In the genomic region with DNA sequence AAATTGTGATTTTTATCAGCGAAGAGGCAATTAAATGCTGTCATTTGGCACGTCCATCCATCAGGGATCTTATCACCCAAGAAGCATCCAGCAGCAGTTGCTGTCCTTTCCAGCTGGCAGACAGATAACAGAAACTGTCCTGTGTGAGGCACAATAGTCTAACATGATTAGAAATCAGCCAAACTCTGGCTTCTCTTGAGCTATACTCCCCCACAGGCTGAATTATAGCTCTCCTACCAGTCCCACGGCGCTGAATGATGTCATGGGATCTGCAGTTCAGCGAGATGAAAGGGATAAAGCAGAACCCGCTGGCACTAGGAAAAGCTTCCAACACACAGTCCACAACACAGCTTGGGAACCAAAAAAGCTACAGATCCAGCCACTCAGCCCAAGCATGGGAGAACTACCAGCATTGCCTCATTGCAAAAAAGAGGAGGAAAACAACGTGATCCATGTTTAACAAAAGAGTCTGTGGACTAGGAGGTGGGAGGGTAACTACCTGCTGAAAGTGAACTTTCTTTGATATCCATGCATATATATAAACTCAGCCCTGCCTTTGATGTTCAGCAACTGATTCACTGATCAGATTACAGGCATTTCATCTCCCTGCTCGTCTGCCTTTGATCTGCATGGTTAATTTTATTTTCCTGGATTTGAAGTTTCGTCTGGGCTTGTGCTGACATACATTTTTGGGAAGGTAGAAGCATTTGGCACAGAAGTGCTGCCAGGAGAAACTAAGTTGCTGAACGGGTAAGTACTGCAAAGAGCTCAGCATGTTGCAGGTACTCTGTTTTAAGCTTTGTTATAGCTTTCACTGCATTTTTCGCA, we compare ENCODE assay signal across 8 cellular contexts. TPM values are rescaled to one million over a fixed set of nuclear protein-coding genes. Genes with fewer than 3 reads are reported as not detected.
DNase-seq lines count a peak whose midpoint lies in the region; ATAC-seq, FAIRE-seq and TF ChIP-seq lines count a peak whose summit lies in the region.

A gene with protein sequence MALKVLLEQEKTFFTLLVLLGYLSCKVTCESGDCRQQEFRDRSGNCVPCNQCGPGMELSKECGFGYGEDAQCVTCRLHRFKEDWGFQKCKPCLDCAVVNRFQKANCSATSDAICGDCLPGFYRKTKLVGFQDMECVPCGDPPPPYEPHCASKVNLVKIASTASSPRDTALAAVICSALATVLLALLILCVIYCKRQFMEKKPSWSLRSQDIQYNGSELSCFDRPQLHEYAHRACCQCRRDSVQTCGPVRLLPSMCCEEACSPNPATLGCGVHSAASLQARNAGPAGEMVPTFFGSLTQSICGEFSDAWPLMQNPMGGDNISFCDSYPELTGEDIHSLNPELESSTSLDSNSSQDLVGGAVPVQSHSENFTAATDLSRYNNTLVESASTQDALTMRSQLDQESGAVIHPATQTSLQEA (plus strand): TSS at position 314 of the 828 bp plus-strand sequence. CDS start 19,772 bp downstream, outside the sequence.

- no peaks in the 10 kb centered on the region for H3K27me3 ChIP-seq in prostate gland (replicated peaks; ENCODE audit: insufficient read depth)

- ATAC-seq in natural killer cell treated with Interleukin-12 subunit alpha and Interleukin-12 subunit beta and Interleukin-15 and Interleukin-18, amount 100 ng/mL, for 72 hours, result no peak
- no peak for ATAC-seq in HG02642 (IDR thresholded peaks at IDR 0.05; ENCODE audit: poor library complexity, unreplicated experiment)

- no peak for TF ChIP-seq POLR2A in prostate gland (IDR thresholded peaks at IDR 0.05)

- H3K27ac ChIP-seq in prostate gland, result peak within 1 kb of the TSS; percentile 45 to 68

- no peaks in the 10 kb centered on the region for H3K9me3 Mint-ChIP-seq in activated CD4-positive, alpha-beta T cell treated with anti-CD3 and anti-CD28 coated beads, Interleukin-2, amount 10 ng/mL, durations not matched to agents 24 days and 14 days
- H3K9me3 Mint-ChIP-seq in natural killer cell treated with Interleukin-12 subunit alpha and Interleukin-12 subunit beta and Interleukin-15 and Interleukin-18, amount 100 ng/mL, for 72 hours, result no peaks in the 10 kb centered on the region

- H3K4me1 Mint-ChIP-seq in activated CD4-positive, alpha-beta T cell treated with anti-CD3 and anti-CD28 coated beads, Interleukin-2, amount 10 ng/mL, durations not matched to agents 24 days and 14 days, result peaks cover 5% of the 10 kb centered on the region
- no peaks in the 10 kb centered on the region for H3K4me1 Mint-ChIP-seq in natural killer cell treated with Interleukin-12 subunit alpha and Interleukin-12 subunit beta and Interleukin-15 and Interleukin-18, amount 100 ng/mL, for 72 hours (ENCODE audit: low read depth in 2 of 2)

- TF ChIP-seq CTCF in prostate gland (IDR thresholded peaks at IDR 0.05), result no peak

- peak within 1 kb of the TSS; percentile 0; the same call in 1 of the 2 replicates for H3K9ac ChIP-seq in ES-I3 (ENCODE audit: low read depth, low read length)

- peak within 1 kb of the TSS; percentile 5 to 13 for H3K4me3 ChIP-seq in prostate gland

- peaks cover 67% of the 10 kb centered on the region for H3K27me3 Mint-ChIP-seq in activated CD4-positive, alpha-beta T cell treated with anti-CD3 and anti-CD28 coated beads, Interleukin-2, amount 10 ng/mL, durations not matched to agents 24 days and 14 days
- H3K27me3 Mint-ChIP-seq in natural killer cell treated with Interleukin-12 subunit alpha and Interleukin-12 subunit beta and Interleukin-15 and Interleukin-18, amount 100 ng/mL, for 72 hours, result peaks cover 25 to 29% of the 10 kb centered on the region in 2 donors

- no peak within 1 kb of the TSS for H3K4me3 Mint-ChIP-seq in activated CD4-positive, alpha-beta T cell treated with anti-CD3 and anti-CD28 coated beads, Interleukin-2, amount 10 ng/mL, durations not matched to agents 24 days and 14 days
- no peak within 1 kb of the TSS for H3K4me3 Mint-ChIP-seq in natural killer cell treated with Interleukin-12 subunit alpha and Interleukin-12 subunit beta and Interleukin-15 and Interleukin-18, amount 100 ng/mL, for 72 hours

- H3K27ac Mint-ChIP-seq in activated CD4-positive, alpha-beta T cell treated with anti-CD3 and anti-CD28 coated beads, Interleukin-2, amount 10 ng/mL, durations not matched to agents 24 days and 14 days, result no peak within 1 kb of the TSS
- no peak within 1 kb of the TSS for H3K27ac Mint-ChIP-seq in natural killer cell treated with Interleukin-12 subunit alpha and Interleukin-12 subunit beta and Interleukin-15 and Interleukin-18, amount 100 ng/mL, for 72 hours

- WGBS in prostate gland, result 7% methylated on average over 11 of the region's 11 CpGs

- DNase-seq in RPMI7951 (ENCODE audit: low read depth), result peak; percentile 94
- no peak for DNase-seq in frontal cortex (ENCODE audit: low spot score in 2 of 2)
- DNase-seq in prostate gland (ENCODE audit: low spot score), result peak; percentile 68
- no peak for DNase-seq in mucosa of gallbladder (ENCODE audit: low spot score)
- no peak for DNase-seq in activated CD4-positive, alpha-beta T cell treated with anti-CD3 and anti-CD28 coated beads, Interleukin-2, amount 10 ng/mL, durations not matched to agents 24 days and 14 days
- DNase-seq in natural killer cell treated with Interleukin-12 subunit alpha and Interleukin-12 subunit beta and Interleukin-15 and Interleukin-18, amount 100 ng/mL, for 72 hours (ENCODE audit: low spot score), result no peak

- H3K36me3 ChIP-seq in ES-I3 (ENCODE audit: insufficient read depth, low read length), result no peaks in the 10 kb centered on the region
- no peaks in the 10 kb centered on the region for H3K36me3 ChIP-seq in prostate gland

- no peaks in the 10 kb centered on the region for H3K9me3 ChIP-seq in ES-I3 (ENCODE audit: control insufficient read depth, insufficient read depth, low read length)
- no peaks in the 10 kb centered on the region for H3K9me3 ChIP-seq in prostate gland

- H3K4me1 ChIP-seq in ES-I3 (ENCODE audit: insufficient read depth, low read length) (peaks cover 11% of the 10 kb centered on the region; the same call in 1 of the 2 replicates), prostate gland (replicated peaks) (peaks cover 2% of the 10 kb centered on the region)

- no peaks in the 10 kb centered on the region for H3K36me3 Mint-ChIP-seq in activated CD4-positive, alpha-beta T cell treated with anti-CD3 and anti-CD28 coated beads, Interleukin-2, amount 10 ng/mL, durations not matched to agents 24 days and 14 days (ENCODE audit: low read depth)
- H3K36me3 Mint-ChIP-seq in natural killer cell treated with Interleukin-12 subunit alpha and Interleukin-12 subunit beta and Interleukin-15 and Interleukin-18, amount 100 ng/mL, for 72 hours, result no peaks in the 10 kb centered on the region

- FAIRE-seq in frontal cortex (lab: Jason Lieb, UNC), result no peak

- intact Hi-C loops in prostate gland (cut with DNase I), result no loop called here
- intact Hi-C loops in activated CD4-positive, alpha-beta T cell treated with anti-CD3 and anti-CD28 coated beads, Interleukin-2, amount 10 ng/mL, durations not matched to agents 24 days and 14 days (cut with micrococcal nuclease), result loop anchor here (10.0 kb wide), 2 partner anchors 106 to 174 kb away; no protein-coding TSS in a partner anchor

RNA-seq across cellular contexts. Expression of the gene that starts here (rescaled TPM):
- 39.2 and 44.5 TPM in 2 replicates for total RNA-seq in RPMI7951 (2014; rRNA removed; shearing (Covaris generic))
- 10.2 TPM for total RNA-seq in frontal cortex
- total RNA-seq in prostate gland, result 10 to 100 TPM; 21.2 to 74.1 TPM
- total RNA-seq in mucosa of gallbladder, result 6.4 TPM
- total RNA-seq in activated CD4-positive, alpha-beta T cell treated with anti-CD3 and anti-CD28 coated beads, Interleukin-2, amount 10 ng/mL, durations not matched to agents 24 days and 14 days, result not detected in 2 replicates
- total RNA-seq in natural killer cell treated with Interleukin-12 subunit alpha and Interleukin-12 subunit beta and Interleukin-15 and Interleukin-18, amount 100 ng/mL, for 72 hours, result under 1 TPM; 0.14 to 0.17 TPM

Comparison
In these comparisons a context has a peak if more than half of its experiments do, and no peak if none do; other contexts are left out.
1. DNase-seq: peak in RPMI7951 (single experiment) and prostate gland (single experiment); none in frontal cortex (0 of 2), mucosa of gallbladder (single experiment), activated CD4-positive, alpha-beta T cell treated with anti-CD3 and anti-CD28 coated beads, Interleukin-2, amount 10 ng/mL, durations not matched to agents 24 days and 14 days (single experiment) and natural killer cell treated with Interleukin-12 subunit alpha and Interleukin-12 subunit beta and Interleukin-15 and Interleukin-18, amount 100 ng/mL, for 72 hours (single experiment).